16 cellular contexts compared by ENCODE assay signal in genomic region chr6:106116125-106116524, GRCh38. TPM values are rescaled to one million over a fixed set of nuclear protein-coding genes. Genes with fewer than 3 reads are reported as not detected.
DNase-seq lines count a peak whose midpoint lies in the region; ATAC-seq, FAIRE-seq and TF ChIP-seq lines count a peak whose summit lies in the region.
"Had no signal": no experiment of that assay in that cellular context is flagged by ENCODE, and none has a peak within 500 bp of the region (broad histone marks: within the 10 kb centered on the region; RNA-seq: fewer than 3 reads in every experiment).

No MANE protein-coding gene starts in this region.

- H4K20me1 ChIP-seq in K562 (replicated peaks; ENCODE audit: control insufficient read depth, insufficient read depth, low read length): no peaks in the 10 kb centered on the region

- CTCF ChIA-PET in K562 (lab: Yijun Ruan, JAX; ENCODE audit: low intra/inter-chr PET ratio): no interaction called here

- H3K14ac ChIP-seq in mesenchymal stem cell (ENCODE audit: low read length in 2 of 2): no peak overlapping the region

- peak overlapping the region in 1 of 2 experiments; percentile 24 for H2BK12ac ChIP-seq in mesenchymal stem cell (ENCODE audit: low read length in 2 of 2)

- 50% methylated on average over 2 of the region's 2 CpGs for WGBS in K562 (ENCODE audit: insufficient coverage, low coverage, missing lambda C conversion rate)
- 65 to 70% methylated on average over 2 of the region's 2 CpGs for WGBS in thyroid gland, 2 donors
- 98% methylated on average over 2 of the region's 2 CpGs for WGBS in mesenchymal stem cell

- H3K79me1 ChIP-seq in mesenchymal stem cell (replicated peaks; ENCODE audit: low read length, poor library complexity, severe bottlenecking): no peaks in the 10 kb centered on the region

- no TSS peak for BruUV-seq in K562 (replicated peaks; lab: Mats Ljungman, UMichigan)

- H3K27me3 ChIP-seq in K562 (ENCODE audit: control insufficient read depth in 2 of 2, insufficient read depth in 2 of 2, low read length in 2 of 2) (no peaks in the 10 kb centered on the region), thyroid gland (no peaks in the 10 kb centered on the region), mesenchymal stem cell (ENCODE audit: control insufficient read depth in 1 of 2, insufficient read depth in 1 of 2, low read length in 2 of 2) (no peaks in the 10 kb centered on the region)
- H3K27me3 ChIP-seq: right lobe of liver, SJSA1 had no signal

- no peaks in the 10 kb centered on the region; a peak in 2 of 5 replicates for H3K4me1 ChIP-seq in K562 (replicated peaks in 1 of 2; ENCODE audit: control insufficient read depth in 2 of 2, insufficient read depth in 2 of 2, low read length in 2 of 2)
- H3K4me1 ChIP-seq in thyroid gland: peaks cover 0 to 45% of the 10 kb centered on the region in 2 donors
- peaks cover 4% of the 10 kb centered on the region for H3K4me1 ChIP-seq in mesenchymal stem cell (ENCODE audit: control insufficient read depth, insufficient read depth, low read depth, low read length)
- H3K4me1 ChIP-seq: right lobe of liver had no signal

- TF ChIP-seq CTCF in K562 (IDR thresholded peaks at IDR 0.05 in 2 of 3, conservative IDR thresholded peaks at IDR 0.05 in 1 of 3; ENCODE audit: insufficient read depth in 2 of 3, low read depth in 1 of 3, low read length in 3 of 3): no peak
- TF ChIP-seq CTCF in thyroid gland (IDR thresholded peaks at IDR 0.05): no peak

- H3K4me2 ChIP-seq in K562 (ENCODE audit: insufficient read depth, low read length): no peak overlapping the region
- H3K4me2 ChIP-seq in mesenchymal stem cell (ENCODE audit: low read length, poor library complexity, severe bottlenecking): no peak overlapping the region

- no peak for TF ChIP-seq RAD21 in K562 (CRISPR knock-in tag; conservative IDR thresholded peaks at IDR 0.05 in 1 of 2, IDR thresholded peaks at IDR 0.05 in 1 of 2)

- in situ Hi-C loops in K562 (cut with MboI): no loop called here

- H4K8ac ChIP-seq in mesenchymal stem cell (ENCODE audit: low read length): no peak overlapping the region

- no peak overlapping the region for H2BK120ac ChIP-seq in mesenchymal stem cell (ENCODE audit: low read depth, low read length)

- H3K4me3 ChIP-seq in K562: no peak overlapping the region
- H3K4me3 ChIP-seq in thyroid gland (replicated peaks in 1 of 3): no peak overlapping the region
- no peak overlapping the region for H3K4me3 ChIP-seq in mesenchymal stem cell (ENCODE audit: insufficient read depth in 1 of 2, low read depth in 1 of 2, low read length in 2 of 2)
- H3K4me3 ChIP-seq: coronary artery, right lobe of liver, SJSA1 had no signal

- no peaks in the 10 kb centered on the region for H3K79me2 ChIP-seq in K562 (ENCODE audit: control insufficient read depth, insufficient read depth, low read length)

- ATAC-seq in Right ventricle myocardium superior (ENCODE audit: poor library complexity) (peak; percentile 69), K562 (no peak), left ventricle myocardium superior (peak; percentile 65), HG02938 (IDR thresholded peaks at IDR 0.05; ENCODE audit: unreplicated experiment) (no peak), HG03378 (IDR thresholded peaks at IDR 0.05; ENCODE audit: unreplicated experiment) (no peak)
- ATAC-seq: right lobe of liver had no signal

- H2AFZ ChIP-seq in K562 (ENCODE audit: low read depth, low read length) (peak overlapping the region; percentile 42; the same call in 1 of the 2 replicates), mesenchymal stem cell (ENCODE audit: low read depth, low read length) (no peak overlapping the region)

- FAIRE-seq in K562 (lab: Jason Lieb, UNC): no peak

- H3K23ac ChIP-seq in mesenchymal stem cell (ENCODE audit: low read length in 2 of 2): no peak overlapping the region

- TF ChIP-seq POLR2A in K562 (conservative IDR thresholded peaks at IDR 0.05) (no peak), thyroid gland (IDR thresholded peaks at IDR 0.05) (no peak)

- H3K9ac ChIP-seq in K562 (ENCODE audit: insufficient read depth in 1 of 2, low read depth in 2 of 2, low read length in 2 of 2): no peak overlapping the region
- H3K9ac ChIP-seq in mesenchymal stem cell (ENCODE audit: low read length): no peak overlapping the region

- no peak overlapping the region for H2BK15ac ChIP-seq in mesenchymal stem cell (ENCODE audit: low read depth, poor library complexity, severe bottlenecking)

- DNase-seq in Right ventricle myocardium superior (no peak), cardiac septum (ENCODE audit: low spot score) (no peak), K562 (ENCODE audit: extremely low read depth in 1 of 4, low spot score in 3 of 4) (no peak), left ventricle myocardium superior (peak; percentile 56), thyroid gland (peak; percentile 49 to 57), mesenchymal stem cell (no peak)
- DNase-seq: activated B cell treated with CpG ODN at 0.5 μM for 24 hours; activated effector memory CD4-positive, alpha-beta T cell treated with anti-CD3 and anti-CD28 coated beads, Interleukin-2, amount 50 U/mL, for 16 hours; mesendoderm; NCI-H1092 treated with DMSO at 0.1 percent for 48 hours; NCI-H526 treated with DMSO at 0.1 percent for 48 hours; right lobe of liver had no signal

- POLR2A ChIA-PET in K562 (lab: Yijun Ruan, JAX): no interaction called here

- H3K36me3 ChIP-seq in K562 (ENCODE audit: control insufficient read depth, insufficient read depth, low read length): no peaks in the 10 kb centered on the region
- no peaks in the 10 kb centered on the region for H3K36me3 ChIP-seq in thyroid gland
- H3K36me3 ChIP-seq in mesenchymal stem cell (ENCODE audit: control insufficient read depth in 1 of 2, insufficient read depth in 2 of 2, low read depth in 1 of 2, low read length in 2 of 2): no peaks in the 10 kb centered on the region
- H3K36me3 ChIP-seq: right lobe of liver, SJSA1 had no signal

- H4K91ac ChIP-seq in mesenchymal stem cell (ENCODE audit: low read length): no peak overlapping the region

- intact Hi-C loops in Right ventricle myocardium superior (cut with DNase I): no loop called here
- intact Hi-C loops in cardiac septum (cut with DNase I): no loop called here
- intact Hi-C loops in K562 (cut with micrococcal nuclease): no loop called here
- intact Hi-C loops in left ventricle myocardium superior (cut with micrococcal nuclease): no loop called here
- intact Hi-C loops in thyroid gland (cut with DNase I): no loop called here

- H3K4ac ChIP-seq in mesenchymal stem cell (ENCODE audit: low read depth in 1 of 2, low read length in 2 of 2): no peak overlapping the region

- no peak overlapping the region for H2BK5ac ChIP-seq in mesenchymal stem cell (ENCODE audit: low read depth, low read length, poor library complexity, severe bottlenecking)

- TF ChIP-seq EP300 in K562 (IDR thresholded peaks at IDR 0.05; ENCODE audit: low read length): no peak

- H3K9me3 ChIP-seq in K562 (replicated peaks; ENCODE audit: control insufficient read depth, insufficient read depth, low read depth, low read length) (no peaks in the 10 kb centered on the region), thyroid gland (no peaks in the 10 kb centered on the region), mesenchymal stem cell (ENCODE audit: control insufficient read depth, low read length) (no peaks in the 10 kb centered on the region)
- H3K9me3 ChIP-seq: right lobe of liver, SJSA1 had no signal

- H3K18ac ChIP-seq in mesenchymal stem cell (ENCODE audit: low read depth in 1 of 2, low read length in 2 of 2): no peak overlapping the region

- no peaks in the 10 kb centered on the region for H3K9me1 ChIP-seq in K562 (ENCODE audit: control insufficient read depth, insufficient read depth, low read length)

- H2AK5ac ChIP-seq in mesenchymal stem cell (ENCODE audit: low read length, severe bottlenecking): no peak overlapping the region

- H3K27ac ChIP-seq in K562 (ENCODE audit: extremely low read depth, low read depth, low read length): no peak overlapping the region
- H3K27ac ChIP-seq in thyroid gland: no peak overlapping the region
- no peak overlapping the region for H3K27ac ChIP-seq in mesenchymal stem cell (ENCODE audit: low read length, poor library complexity, severe bottlenecking)
- H3K27ac ChIP-seq: coronary artery, right lobe of liver, SJSA1 had no signal

TF ChIP-seq in K562, 482 proteins besides CTCF, POLR2A, EP300 and RAD21:
- TF ChIP-seq HEY1 (CRISPR knock-in tag; IDR thresholded peaks at IDR 0.05; ENCODE audit: borderline replicate concordance) (no peak), RBM17 (IDR thresholded peaks at IDR 0.05; ENCODE audit: borderline replicate concordance, low read depth, low read length) (no peak), WHSC1 (IDR thresholded peaks at IDR 0.05; ENCODE audit: low read length) (no peak)
TF ChIP-seq in K562: peak in this region for 0.

RNA-seq across cellular contexts. Expression of gene PRDM1, which starts 30.0 kb away (rescaled TPM):
- total RNA-seq in Right ventricle myocardium superior (1.1 TPM), cardiac septum (2.0 TPM), K562 (2014; rRNA removed) (0.27 and 0.29 TPM in 2 replicates), K562 (2014; rRNA removed; fragmentation: Illumina TruSeq; extraction: Trizol) (0.40 and 0.61 TPM in 2 replicates), K562 (2015; rRNA removed; fragmentation: Illumina TruSeq; extraction: Trizol) (0.19 and 0.47 TPM in 2 replicates), K562 (2021) (0.67 and 0.86 TPM in 2 replicates), left ventricle myocardium superior (1.7 TPM), thyroid gland (1 to 10 TPM; 5.6 to 7.6 (median 7.0) TPM)
- 1.9 and 4.4 TPM in 2 replicates for total RNA-seq in K562 (2011; cell fraction: chromatin; rRNA removed; ENCODE audit: low replicate concordance)
- total RNA-seq in K562 (2011; cell fraction: nucleolus; rRNA removed): 1.1 and 1.3 TPM in 2 replicates
- 0.95 and 1.1 TPM in 2 replicates for total RNA-seq in K562 (2011; cell fraction: nucleoplasm; rRNA removed)
- polyA plus RNA-seq in K562 (2011; rRNA removed) (0.18 and 0.21 TPM in 2 replicates), K562 (2014; fragmentation: Illumina TruSeq; extraction: Trizol) (0.89 and 1.4 TPM in 2 replicates), K562 (2014; fragmentation: Nextera tagmentation; extraction: Ambion mirVana) (under 1 TPM; 0.20 to 0.21 TPM), K562 (2014; rRNA removed) (0.09 and 0.13 TPM in 2 replicates)
- 0.07 and 0.36 TPM in 2 replicates for polyA plus RNA-seq in K562 (2011; cell fraction: cytosol; rRNA removed)
- 0.11 and 1.1 TPM in 2 replicates for polyA plus RNA-seq in K562 (2011; cell fraction: nucleus; rRNA removed)
- polyA plus RNA-seq in K562 (2012): 0.89 and 1.1 TPM in 2 replicates
- polyA minus RNA-seq in K562 (2011; rRNA and poly(A)+ RNA removed): 0.18 and 0.98 TPM in 2 replicates
- 1.1 and 1.6 TPM in 2 replicates for polyA minus RNA-seq in K562 (2011; cell fraction: cytosol; rRNA and poly(A)+ RNA removed)
- 0.94 and 1.00 TPM in 2 replicates for polyA minus RNA-seq in K562 (2011; cell fraction: nucleus; rRNA and poly(A)+ RNA removed)
- polyA plus RNA-seq in mesenchymal stem cell (2013, experiment 1 of 2): 7.5 TPM
- 7.3 TPM for polyA plus RNA-seq in mesenchymal stem cell (2013, experiment 2 of 2)

Comparison
In these comparisons a context has a peak if more than half of its experiments do, and no peak if none do; other contexts are left out.
1. DNase-seq: peak in left ventricle myocardium superior (single experiment) and thyroid gland (2 of 2); none in Right ventricle myocardium superior (single experiment), cardiac septum (single experiment), K562 (0 of 4) and mesenchymal stem cell (single experiment).
2. ATAC-seq: peak in Right ventricle myocardium superior (single experiment) and left ventricle myocardium superior (single experiment); none in K562 (single experiment), HG02938 (single experiment) and HG03378 (single experiment).